In the genomic region with DNA sequence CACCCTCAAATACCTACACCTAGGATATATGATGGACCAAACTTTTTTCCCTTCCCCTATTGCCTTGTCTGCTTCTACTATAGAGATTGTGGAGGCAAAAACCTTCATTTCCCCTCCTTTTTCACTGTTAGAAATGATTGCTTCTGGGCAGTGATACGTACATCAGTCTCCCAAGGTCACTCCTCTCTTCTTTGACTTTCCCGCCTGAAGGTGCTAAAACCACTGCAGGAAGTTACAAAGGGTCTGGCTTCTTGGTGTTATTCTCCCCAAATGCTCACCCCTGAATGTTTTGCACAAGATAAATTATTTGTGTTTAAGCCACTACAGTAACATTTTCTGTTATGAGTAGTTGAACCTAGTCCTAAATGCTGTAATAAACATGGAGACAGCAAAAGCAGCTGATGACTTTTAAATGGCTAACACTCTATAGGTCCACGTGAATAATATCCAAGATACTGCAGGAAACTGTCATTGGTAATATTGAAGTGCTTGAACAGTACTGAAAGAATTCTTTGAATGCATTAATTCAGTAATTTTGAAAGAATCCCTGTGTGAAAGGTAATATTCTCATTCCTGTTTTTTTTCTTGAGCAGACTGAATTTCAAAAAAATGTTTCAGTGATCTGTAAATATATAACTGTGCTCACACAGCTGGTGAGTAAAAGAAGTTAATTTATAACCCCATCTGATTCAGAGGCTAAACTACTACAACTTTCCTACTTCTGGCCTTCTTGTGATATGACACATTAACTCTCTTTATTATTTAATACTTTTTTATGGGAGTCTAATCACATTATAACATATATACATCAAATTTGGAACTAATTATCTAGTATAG, we compare ENCODE assay signal across 17 cellular contexts.
DNase-seq lines count a peak whose midpoint lies in the region; ATAC-seq, FAIRE-seq and TF ChIP-seq lines count a peak whose summit lies in the region.
"Had no signal": no experiment of that assay in that cellular context is flagged by ENCODE, and none has a peak within 500 bp of the region (broad histone marks: within the 10 kb centered on the region; RNA-seq: fewer than 3 reads in every experiment).

No MANE protein-coding gene starts in this region.

- H3K9me3 ChIP-seq in GM12878 (replicated peaks; ENCODE audit: control insufficient read depth, insufficient read depth, low read length) (no peaks in the 10 kb centered on the region), ascending aorta (no peaks in the 10 kb centered on the region)

- H3K9ac ChIP-seq in GM12878 (ENCODE audit: control insufficient read depth, insufficient read depth, low read length) = no peak overlapping the region

- FAIRE-seq in GM12878 (lab: Jason Lieb, UNC) = no peak
- no peak for FAIRE-seq in urothelium cell line (lab: Jason Lieb, UNC)
- FAIRE-seq: GM12891 had no signal

- DNase-seq in GM12878 (ENCODE audit: low read depth, low spot score) (no peak), kidney epithelial cell (ENCODE audit: low read depth) (peak; percentile 61), renal cortical epithelial cell (ENCODE audit: low read depth) (peak; percentile 95), ascending aorta (ENCODE audit: low spot score in 2 of 2) (no peak), NCI-H2081 treated with DMSO at 0.1 percent for 48 hours (lab: John Stamatoyannopoulos, UW) (no peak), urothelium cell line (ENCODE audit: low spot score) (no peak)
- DNase-seq: CD8-positive, alpha-beta T cell; DMS153; H7; NCI-H1417 treated with DMSO at 0.1 percent for 48 hours; NCI-H2029 treated with DMSO at 0.1 percent for 48 hours; NCI-H526; NK-92 treated with Interleukin-12 subunit alpha and Interleukin-12 subunit beta, amount 100 ng/mL, for 24 hours; OCI-M1 had no signal

- TF ChIP-seq POLR2A in GM12878 (IDR thresholded peaks at IDR 0.05; ENCODE audit: low read depth, low read length) = no peak

- RAD21 ChIA-PET in GM12878 (lab: Charles Lee; ENCODE audit: unreplicated experiment) = no interaction called here

- in situ Hi-C loops in GM12878 (cut with MboI) = no loop called here

- no peak overlapping the region for H2AFZ ChIP-seq in GM12878 (ENCODE audit: control insufficient read depth, low read depth, low read length)

- ATAC-seq in GM18907 (IDR thresholded peaks at IDR 0.05; ENCODE audit: unreplicated experiment) (peak; percentile 60), GM12878 (peak; percentile 19; the same call in 1 of the 3 replicates)
- ATAC-seq: CD8-positive, alpha-beta T cell had no signal

- H3K27me3 ChIP-seq in GM12878 (replicated peaks in 1 of 2; ENCODE audit: control insufficient read depth in 2 of 2, insufficient read depth in 2 of 2, low read length in 1 of 2) (no peaks in the 10 kb centered on the region), kidney epithelial cell (ENCODE audit: control insufficient read depth, insufficient read depth, low read length) (no peaks in the 10 kb centered on the region), ascending aorta (no peaks in the 10 kb centered on the region)

- no peaks in the 10 kb centered on the region for H3K4me1 ChIP-seq in GM12878 (ENCODE audit: control insufficient read depth, insufficient read depth, low read length)
- H3K4me1 ChIP-seq in ascending aorta = no peaks in the 10 kb centered on the region

- H4K20me1 ChIP-seq in GM12878 (ENCODE audit: control insufficient read depth, insufficient read depth) = no peaks in the 10 kb centered on the region

- no peak overlapping the region for H3K27ac ChIP-seq in GM12878 (ENCODE audit: control insufficient read depth, insufficient read depth)
- H3K27ac ChIP-seq in ascending aorta = no peak overlapping the region
- H3K27ac ChIP-seq: RWPE1 had no signal

- H3K36me3 ChIP-seq in GM12878 (ENCODE audit: control insufficient read depth in 2 of 2, insufficient read depth in 2 of 2, low read length in 1 of 2) (no peaks in the 10 kb centered on the region), kidney epithelial cell (ENCODE audit: control insufficient read depth, insufficient read depth, low read length) (no peaks in the 10 kb centered on the region), ascending aorta (no peaks in the 10 kb centered on the region)

- no TSS peak for BruUV-seq in GM12878 (replicated peaks; lab: Mats Ljungman, UMichigan)

- SMC1A ChIA-PET in GM12878 (lab: Charles Lee; ENCODE audit: uncharacterized antibody, unreplicated experiment) = interaction anchor here (0.9 kb wide), 1 partner anchor 9 kb away, joined by 3 read pairs; no protein-coding TSS in a partner anchor

- POLR2A ChIA-PET in GM12878 (lab: Charles Lee) = no interaction called here

- TF ChIP-seq EP300 in GM12878 (IDR thresholded peaks at IDR 0.05; ENCODE audit: borderline replicate concordance in 1 of 2, control insufficient read depth in 1 of 2, low read depth in 2 of 2, low read length in 2 of 2) = no peak

- CTCF ChIA-PET in GM12878 (lab: Yijun Ruan, JAX) = interaction anchor here (1.2 kb wide), 1 partner anchor 8 kb away, joined by 3 read pairs; no protein-coding TSS in a partner anchor

- TF ChIP-seq CTCF in GM12878 (IDR thresholded peaks at IDR 0.05 in 2 of 3, conservative IDR thresholded peaks at IDR 0.05 in 1 of 3; ENCODE audit: control insufficient read depth in 2 of 3, extremely low read depth in 1 of 3, insufficient read depth in 1 of 3, low read depth in 3 of 3, low read length in 3 of 3) (no peak), kidney epithelial cell (IDR thresholded peaks at IDR 0.05; ENCODE audit: insufficient read depth, low read length, poor library complexity, severe bottlenecking) (no peak), ascending aorta (IDR thresholded peaks at IDR 0.05) (no peak)

- 0% methylated on average over 3 of the region's 3 CpGs for WGBS in GM12878 (ENCODE audit: insufficient coverage, insufficient replicate concordance, low lambda C conversion rate, missing lambda C conversion rate)

- no peak overlapping the region for H3K4me3 ChIP-seq in GM12878
- H3K4me3 ChIP-seq in kidney epithelial cell (ENCODE audit: low read depth, low read length) = no peak overlapping the region
- no peak overlapping the region for H3K4me3 ChIP-seq in ascending aorta

- intact Hi-C loops in GM12878 (cut with micrococcal nuclease; ENCODE audit: unreplicated experiment) = no loop called here
- intact Hi-C loops in ascending aorta (cut with DNase I) = no loop called here

- no peak for TF ChIP-seq RAD21 in GM12878 (IDR thresholded peaks at IDR 0.05; ENCODE audit: insufficient read depth, low read depth, low read length)

- H3K4me2 ChIP-seq in GM12878 (ENCODE audit: control insufficient read depth, insufficient read depth) = no peak overlapping the region

- no peaks in the 10 kb centered on the region for H3K79me2 ChIP-seq in GM12878 (ENCODE audit: control insufficient read depth, insufficient read depth, low read length)

TF ChIP-seq in GM12878, 131 proteins besides CTCF, POLR2A, EP300 and RAD21:
- TF ChIP-seq NFIC (IDR thresholded peaks at IDR 0.05; ENCODE audit: low read depth, low read length) (no peak), IRF4 (IDR thresholded peaks at IDR 0.05; ENCODE audit: low read depth, low read length) (no peak), BHLHE40 (IDR thresholded peaks at IDR 0.05; ENCODE audit: borderline replicate concordance in 1 of 2, low read depth in 2 of 2, low read length in 1 of 2) (no peak)
- TF ChIP-seq, protein P1, sequence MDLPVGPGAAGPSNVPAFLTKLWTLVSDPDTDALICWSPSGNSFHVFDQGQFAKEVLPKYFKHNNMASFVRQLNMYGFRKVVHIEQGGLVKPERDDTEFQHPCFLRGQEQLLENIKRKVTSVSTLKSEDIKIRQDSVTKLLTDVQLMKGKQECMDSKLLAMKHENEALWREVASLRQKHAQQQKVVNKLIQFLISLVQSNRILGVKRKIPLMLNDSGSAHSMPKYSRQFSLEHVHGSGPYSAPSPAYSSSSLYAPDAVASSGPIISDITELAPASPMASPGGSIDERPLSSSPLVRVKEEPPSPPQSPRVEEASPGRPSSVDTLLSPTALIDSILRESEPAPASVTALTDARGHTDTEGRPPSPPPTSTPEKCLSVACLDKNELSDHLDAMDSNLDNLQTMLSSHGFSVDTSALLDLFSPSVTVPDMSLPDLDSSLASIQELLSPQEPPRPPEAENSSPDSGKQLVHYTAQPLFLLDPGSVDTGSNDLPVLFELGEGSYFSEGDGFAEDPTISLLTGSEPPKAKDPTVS (IDR thresholded peaks at IDR 0.05; ENCODE audit: low read depth, low read length) = no peak
- TF ChIP-seq, protein P2, sequence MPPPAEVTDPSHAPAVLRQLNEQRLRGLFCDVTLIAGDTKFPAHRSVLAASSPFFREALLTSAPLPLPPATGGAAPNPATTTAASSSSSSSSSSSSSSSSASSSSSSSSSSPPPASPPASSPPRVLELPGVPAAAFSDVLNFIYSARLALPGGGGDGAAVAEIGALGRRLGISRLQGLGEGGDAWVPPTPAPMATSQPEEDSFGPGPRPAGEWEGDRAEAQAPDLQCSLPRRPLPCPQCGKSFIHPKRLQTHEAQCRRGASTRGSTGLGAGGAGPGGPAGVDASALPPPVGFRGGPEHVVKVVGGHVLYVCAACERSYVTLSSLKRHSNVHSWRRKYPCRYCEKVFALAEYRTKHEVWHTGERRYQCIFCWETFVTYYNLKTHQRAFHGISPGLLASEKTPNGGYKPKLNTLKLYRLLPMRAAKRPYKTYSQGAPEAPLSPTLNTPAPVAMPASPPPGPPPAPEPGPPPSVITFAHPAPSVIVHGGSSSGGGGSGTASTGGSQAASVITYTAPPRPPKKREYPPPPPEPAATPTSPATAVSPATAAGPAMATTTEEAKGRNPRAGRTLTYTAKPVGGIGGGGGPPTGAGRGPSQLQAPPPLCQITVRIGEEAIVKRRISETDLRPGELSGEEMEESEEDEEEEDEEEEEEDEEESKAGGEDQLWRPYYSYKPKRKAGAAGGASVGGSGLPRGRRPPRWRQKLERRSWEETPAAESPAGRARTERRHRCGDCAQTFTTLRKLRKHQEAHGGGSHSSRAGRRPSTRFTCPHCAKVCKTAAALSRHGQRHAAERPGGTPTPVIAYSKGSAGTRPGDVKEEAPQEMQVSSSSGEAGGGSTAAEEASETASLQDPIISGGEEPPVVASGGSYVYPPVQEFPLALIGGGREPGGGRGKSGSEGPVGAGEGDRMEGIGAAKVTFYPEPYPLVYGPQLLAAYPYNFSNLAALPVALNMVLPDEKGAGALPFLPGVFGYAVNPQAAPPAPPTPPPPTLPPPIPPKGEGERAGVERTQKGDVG (CRISPR knock-in tag; IDR thresholded peaks at IDR 0.05) = no peak

Comparison
In these comparisons a context has a peak if more than half of its experiments do, and no peak if none do; other contexts are left out.
1. DNase-seq: peak in kidney epithelial cell (single experiment) and renal cortical epithelial cell (single experiment); none in GM12878 (single experiment), ascending aorta (0 of 2), NCI-H2081 treated with DMSO at 0.1 percent for 48 hours (single experiment) and urothelium cell line (single experiment).